In genomic region chr1:80066060-80066459, GRCh38 we compare ENCODE assay signal across 25 cellular contexts.
DNase-seq lines count a peak whose midpoint lies in the region; ATAC-seq, FAIRE-seq and TF ChIP-seq lines count a peak whose summit lies in the region.
"Had no signal": no experiment of that assay in that cellular context is flagged by ENCODE, and none has a peak within 500 bp of the region (broad histone marks: within the 10 kb centered on the region; RNA-seq: fewer than 3 reads in every experiment).

No MANE protein-coding gene starts in this region.

- H4K20me1 ChIP-seq in SK-N-SH (ENCODE audit: insufficient read depth), result no peaks in the 10 kb centered on the region
- H4K20me1 ChIP-seq in astrocyte (ENCODE audit: insufficient read depth, low read length), result no peaks in the 10 kb centered on the region
- H4K20me1 ChIP-seq in smooth muscle cell (ENCODE audit: low read depth), result no peaks in the 10 kb centered on the region

- H3K27ac Mint-ChIP-seq in astrocyte (ENCODE audit: unreplicated experiment), result no peak overlapping the region
- H3K27ac Mint-ChIP-seq: activated CD8-positive, alpha-beta T cell treated with anti-CD3 and anti-CD28 coated beads, Interleukin-2, amount 10 ng/mL, durations not matched to agents 7 days and 5 days; activated naive CD4-positive, alpha-beta T cell treated with anti-CD3 and anti-CD28 coated beads, Interleukin-2, amount 50 U/mL, for 72 hours; activated T-cell treated with anti-CD3 and anti-CD28 coated beads, Interleukin-2, amount 50 U/mL, for 72 hours; CD4-positive, alpha-beta T cell; type B pancreatic cell had no signal

- H3K27me3 ChIP-seq in SK-N-SH (ENCODE audit: insufficient read depth) (no peaks in the 10 kb centered on the region), astrocyte (ENCODE audit: insufficient read depth, low read length) (no peaks in the 10 kb centered on the region), smooth muscle cell (ENCODE audit: low read depth) (no peaks in the 10 kb centered on the region), thyroid gland (no peaks in the 10 kb centered on the region)
- H3K27me3 ChIP-seq: gastroesophageal sphincter had no signal

- no peak for TF ChIP-seq POLR2A in thyroid gland (IDR thresholded peaks at IDR 0.05)

- H3K79me2 ChIP-seq in SK-N-SH (ENCODE audit: insufficient read depth) (no peaks in the 10 kb centered on the region), astrocyte (ENCODE audit: insufficient read depth, low read length) (no peaks in the 10 kb centered on the region), smooth muscle cell (ENCODE audit: low read depth) (no peaks in the 10 kb centered on the region)

- no peaks in the 10 kb centered on the region for H3K27me3 Mint-ChIP-seq in astrocyte (ENCODE audit: low read depth, unreplicated experiment)
- H3K27me3 Mint-ChIP-seq: CD4-positive, alpha-beta T cell; type B pancreatic cell had no signal

- no peaks in the 10 kb centered on the region for H3K9me3 ChIP-seq in SK-N-SH
- no peaks in the 10 kb centered on the region for H3K9me3 ChIP-seq in astrocyte (ENCODE audit: insufficient read depth, low read depth, low read length)
- H3K9me3 ChIP-seq in smooth muscle cell (replicated peaks; ENCODE audit: low read depth), result no peaks in the 10 kb centered on the region
- H3K9me3 ChIP-seq in thyroid gland, result no peaks in the 10 kb centered on the region
- H3K9me3 ChIP-seq: gastroesophageal sphincter, left ventricle myocardium inferior, mucosa of descending colon had no signal

- peaks cover 10% of the 10 kb centered on the region for H3K4me1 Mint-ChIP-seq in astrocyte (ENCODE audit: low read depth, unreplicated experiment)

- no peak for DNase-seq in SK-N-SH
- peak; percentile 62 to 89 for DNase-seq in NCI-H2081 (lab: John Stamatoyannopoulos, UW)
- DNase-seq in astrocyte (ENCODE audit: low read depth), result peak; percentile 41
- no peak for DNase-seq in smooth muscle cell (lab: John Stamatoyannopoulos, UW; ENCODE audit: unreplicated experiment)
- DNase-seq in activated CD8-positive, alpha-beta memory T cell treated with anti-CD3 and anti-CD28 coated beads, Interleukin-2, amount 50 U/mL, for 4 hours, result no peak
- no peak for DNase-seq in thyroid gland
- DNase-seq in GF-D8 (lab: John Stamatoyannopoulos, UW), result no peak
- DNase-seq: activated CD8-positive, alpha-beta T cell treated with anti-CD3 and anti-CD28 coated beads, Interleukin-2, amount 10 ng/mL, durations not matched to agents 7 days and 5 days; activated T-cell treated with anti-CD3 and anti-CD28 coated beads, Interleukin-2, amount 50 U/mL, for 72 hours; CD4-positive, alpha-beta T cell; DMS79 treated with DMSO at 0.1 percent for 48 hours; left ventricle myocardium inferior; mucosa of descending colon; MV-4-11; NCI-H446; occipital lobe; right cardiac atrium; SIG-M5; stimulated activated naive CD4-positive, alpha-beta T cell treated with Interleukin-2 at 50 U/mL for 16 hours had no signal

- no peak for ATAC-seq in SK-N-SH treated with all-trans-retinoic acid at 6 μM for 48 hours
- ATAC-seq: activated CD8-positive, alpha-beta T cell treated with anti-CD3 and anti-CD28 coated beads, Interleukin-2, amount 10 ng/mL, durations not matched to agents 7 days and 5 days; activated naive CD4-positive, alpha-beta T cell treated with anti-CD3 and anti-CD28 coated beads, Interleukin-2, amount 50 U/mL, for 72 hours; activated T-cell treated with anti-CD3 and anti-CD28 coated beads, Interleukin-2, amount 50 U/mL, for 72 hours; gastroesophageal sphincter; mucosa of descending colon; right cardiac atrium had no signal

- no peak for TF ChIP-seq EP300 in SK-N-SH (IDR thresholded peaks at IDR 0.05; ENCODE audit: borderline replicate concordance in 1 of 2, low read depth in 1 of 2, low read length in 1 of 2)

- H3K4me3 ChIP-seq in SK-N-SH (ENCODE audit: low read depth in 2 of 2, low read length in 1 of 2) (no peak overlapping the region), astrocyte (ENCODE audit: insufficient read depth, low read depth, low read length) (no peak overlapping the region), smooth muscle cell (no peak overlapping the region), thyroid gland (replicated peaks in 1 of 3) (no peak overlapping the region)
- H3K4me3 ChIP-seq: gastroesophageal sphincter, left ventricle myocardium inferior, mucosa of descending colon had no signal

- H3K4me2 ChIP-seq in SK-N-SH (no peak overlapping the region), astrocyte (ENCODE audit: low read length) (no peak overlapping the region), smooth muscle cell (no peak overlapping the region)

- no peaks in the 10 kb centered on the region for H3K9me3 Mint-ChIP-seq in astrocyte (ENCODE audit: unreplicated experiment)
- H3K9me3 Mint-ChIP-seq: type B pancreatic cell had no signal

- H2AFZ ChIP-seq in SK-N-SH (ENCODE audit: low read depth), result peak overlapping the region; percentile 27; the same call in 1 of the 2 replicates
- H2AFZ ChIP-seq in astrocyte (ENCODE audit: low read depth, low read length), result no peak overlapping the region
- H2AFZ ChIP-seq in smooth muscle cell (ENCODE audit: low read depth), result peak overlapping the region; percentile 39

- FAIRE-seq in astrocyte (lab: Jason Lieb, UNC), result no peak
- FAIRE-seq: bronchial epithelial cell had no signal

- H3K4me1 ChIP-seq in SK-N-SH (ENCODE audit: control insufficient read depth in 1 of 2, insufficient read depth in 2 of 2, low read depth in 1 of 2, low read length in 1 of 2) (peaks cover 0 to 6% of the 10 kb centered on the region in 2 experiments; a peak in 2 of 4 replicates), astrocyte (ENCODE audit: insufficient read depth, low read length) (peaks cover 4% of the 10 kb centered on the region), smooth muscle cell (ENCODE audit: low read depth) (no peaks in the 10 kb centered on the region), thyroid gland (no peaks in the 10 kb centered on the region)
- H3K4me1 ChIP-seq: left ventricle myocardium inferior had no signal

- no peaks in the 10 kb centered on the region for H3K36me3 Mint-ChIP-seq in astrocyte (ENCODE audit: low read depth, unreplicated experiment)
- H3K36me3 Mint-ChIP-seq: activated naive CD4-positive, alpha-beta T cell treated with anti-CD3 and anti-CD28 coated beads, Interleukin-2, amount 50 U/mL, for 72 hours; type B pancreatic cell had no signal

- H3K4me3 Mint-ChIP-seq in astrocyte (ENCODE audit: unreplicated experiment), result no peak overlapping the region
- H3K4me3 Mint-ChIP-seq: activated CD8-positive, alpha-beta T cell treated with anti-CD3 and anti-CD28 coated beads, Interleukin-2, amount 10 ng/mL, durations not matched to agents 7 days and 5 days; activated T-cell treated with anti-CD3 and anti-CD28 coated beads, Interleukin-2, amount 50 U/mL, for 72 hours; CD4-positive, alpha-beta T cell; type B pancreatic cell had no signal

- 78% methylated on average over 2 of the region's 2 CpGs for WGBS in SK-N-SH (ENCODE audit: low lambda C conversion rate)
- 68% methylated on average over 2 of the region's 2 CpGs for WGBS in smooth muscle cell (ENCODE audit: low lambda C conversion rate)
- 60 to 75% methylated on average over 2 of the region's 2 CpGs for WGBS in thyroid gland, 2 donors

- H3K27ac ChIP-seq in SK-N-SH (ENCODE audit: low read depth in 2 of 2, low read length in 1 of 2), result no peak overlapping the region
- no peak overlapping the region for H3K27ac ChIP-seq in astrocyte (ENCODE audit: low read depth, low read length)
- no peak overlapping the region for H3K27ac ChIP-seq in smooth muscle cell (ENCODE audit: low read depth)
- no peak overlapping the region for H3K27ac ChIP-seq in thyroid gland
- H3K27ac ChIP-seq: gastroesophageal sphincter, HL-60, left ventricle myocardium inferior had no signal

- H3K9ac ChIP-seq in SK-N-SH, result no peak overlapping the region
- H3K9ac ChIP-seq in astrocyte (ENCODE audit: low read length), result no peak overlapping the region
- H3K9ac ChIP-seq in smooth muscle cell (ENCODE audit: low read depth), result no peak overlapping the region

- H3K9me2 ChIP-seq in SK-N-SH, result no peaks in the 10 kb centered on the region; the same call in 1 of the 2 replicates

- no peak for TF ChIP-seq RAD21 in SK-N-SH (IDR thresholded peaks at IDR 0.05; ENCODE audit: low read length)

- intact Hi-C loops in thyroid gland (cut with DNase I), result no loop called here

- TF ChIP-seq CTCF in SK-N-SH (IDR thresholded peaks at IDR 0.05), result no peak
- TF ChIP-seq CTCF in astrocyte (IDR thresholded peaks at IDR 0.05; ENCODE audit: insufficient read depth, low read depth, low read length), result no peak
- no peak for TF ChIP-seq CTCF in smooth muscle cell (IDR thresholded peaks at IDR 0.05; ENCODE audit: borderline replicate concordance, insufficient read depth, poor library complexity, severe bottlenecking)
- no peak for TF ChIP-seq CTCF in thyroid gland (IDR thresholded peaks at IDR 0.05)

- POLR2A ChIA-PET in SK-N-SH (lab: Yijun Ruan, JAX), result no interaction called here

- H3F3A ChIP-seq in SK-N-SH (replicated peaks; ENCODE audit: insufficient read depth), result no peaks in the 10 kb centered on the region
- no peaks in the 10 kb centered on the region for H3F3A ChIP-seq in smooth muscle cell (ENCODE audit: low read depth)

- no peaks in the 10 kb centered on the region for H3K36me3 ChIP-seq in SK-N-SH (replicated peaks in 1 of 2; ENCODE audit: control insufficient read depth in 1 of 2, insufficient read depth in 2 of 2, low read length in 1 of 2)
- H3K36me3 ChIP-seq in astrocyte (ENCODE audit: insufficient read depth, low read length), result no peaks in the 10 kb centered on the region
- H3K36me3 ChIP-seq in smooth muscle cell (ENCODE audit: low read depth), result no peaks in the 10 kb centered on the region
- H3K36me3 ChIP-seq in thyroid gland, result no peaks in the 10 kb centered on the region
- H3K36me3 ChIP-seq: gastroesophageal sphincter, left ventricle myocardium inferior had no signal

- CTCF ChIA-PET in SK-N-SH (lab: Yijun Ruan, JAX), result no interaction called here

TF ChIP-seq in SK-N-SH, 30 proteins besides CTCF, POLR2A, EP300 and RAD21 (continues in another document):
- TF ChIP-seq FOSL2 (IDR thresholded peaks at IDR 0.05; ENCODE audit: borderline replicate concordance, low read depth), result no peak
- no peak for TF ChIP-seq JUND (IDR thresholded peaks at IDR 0.05)
- no peak for TF ChIP-seq SMC3 (IDR thresholded peaks at IDR 0.05; ENCODE audit: low read depth, low read length)

Comparison
In these comparisons a context has a peak if more than half of its experiments do, and no peak if none do; other contexts are left out.
1. DNase-seq: peak in NCI-H2081 (2 of 2) and astrocyte (single experiment); none in SK-N-SH (single experiment), smooth muscle cell (single experiment), activated CD8-positive, alpha-beta memory T cell treated with anti-CD3 and anti-CD28 coated beads, Interleukin-2, amount 50 U/mL, for 4 hours (single experiment), thyroid gland (0 of 2) and GF-D8 (single experiment).